In genomic region chr7:111138196-111138569, GRCh38 we compare ENCODE assay signal across 8 cellular contexts. TPM values are rescaled to one million over a fixed set of nuclear protein-coding genes. Genes with fewer than 3 reads are reported as not detected.
DNase-seq lines count a peak whose midpoint lies in the region; ATAC-seq lines count a peak whose summit lies in the region.

No MANE protein-coding gene starts in this region.

- peaks cover 10 to 16% of the 10 kb centered on the region in 2 donors for H3K4me1 Mint-ChIP-seq in immature natural killer cell

- peaks cover 0 to 7% (median 0%) of the 10 kb centered on the region in 6 donors for H3K9me3 Mint-ChIP-seq in immature natural killer cell

- DNase-seq in RPMI7951 (ENCODE audit: low read depth) (peak; percentile 92), immature natural killer cell (peak; percentile 22 to 35 (median 22)), NCI-H187 (lab: John Stamatoyannopoulos, UW) (no peak), NCI-H1105 treated with DMSO at 0.1 percent for 48 hours (lab: John Stamatoyannopoulos, UW) (no peak)
- peak; percentile 17 for DNase-seq in activated gamma-delta T cell treated with anti-CD3 and anti-CD28 coated beads, Interleukin-2, amount 50 U/mL, for 16 hours (ENCODE audit: low read depth)
- peak; percentile 24 for DNase-seq in stimulated activated CD8-positive, alpha-beta memory T cell treated with anti-CD3 and anti-CD28 coated beads, Interleukin-4, amount 100 ng/mL, for 24 hours (ENCODE audit: low read depth)

- H3K36me3 Mint-ChIP-seq in immature natural killer cell: no peaks in the 10 kb centered on the region

- ATAC-seq in GM19023 (IDR thresholded peaks at IDR 0.05; ENCODE audit: unreplicated experiment) (peak; percentile 94), HG03025 (IDR thresholded peaks at IDR 0.05; ENCODE audit: low FRiP score, unreplicated experiment) (peak; percentile 90)

- H3K4me3 Mint-ChIP-seq in immature natural killer cell: peak overlapping the region in 1 of 5 donors; percentile 6

- H3K27me3 Mint-ChIP-seq in immature natural killer cell (ENCODE audit: low read depth in 3 of 3): no peaks in the 10 kb centered on the region

- H3K27ac Mint-ChIP-seq in immature natural killer cell: peak overlapping the region in 3 of 6 donors; percentile 26 to 34 (median 28)

RNA-seq across cellular contexts. Expression of gene LRRN3, which starts 47.3 kb away (rescaled TPM):
- total RNA-seq in RPMI7951 (2014; rRNA removed; shearing (Covaris generic)): 2.4 and 3.4 TPM in 2 replicates
- under 1 TPM in 2 of 3 donors, not detected in 1; 0.07 to 0.16 TPM for polyA plus RNA-seq in immature natural killer cell

Comparison
In these comparisons a context has a peak if more than half of its experiments do, and no peak if none do; other contexts are left out.
1. DNase-seq: peak in RPMI7951 (single experiment), activated gamma-delta T cell treated with anti-CD3 and anti-CD28 coated beads, Interleukin-2, amount 50 U/mL, for 16 hours (single experiment), immature natural killer cell (3 of 3) and stimulated activated CD8-positive, alpha-beta memory T cell treated with anti-CD3 and anti-CD28 coated beads, Interleukin-4, amount 100 ng/mL, for 24 hours (single experiment); none in NCI-H187 (0 of 2) and NCI-H1105 treated with DMSO at 0.1 percent for 48 hours (single experiment).